8 cellular contexts compared by ENCODE assay signal in the genomic region with DNA sequence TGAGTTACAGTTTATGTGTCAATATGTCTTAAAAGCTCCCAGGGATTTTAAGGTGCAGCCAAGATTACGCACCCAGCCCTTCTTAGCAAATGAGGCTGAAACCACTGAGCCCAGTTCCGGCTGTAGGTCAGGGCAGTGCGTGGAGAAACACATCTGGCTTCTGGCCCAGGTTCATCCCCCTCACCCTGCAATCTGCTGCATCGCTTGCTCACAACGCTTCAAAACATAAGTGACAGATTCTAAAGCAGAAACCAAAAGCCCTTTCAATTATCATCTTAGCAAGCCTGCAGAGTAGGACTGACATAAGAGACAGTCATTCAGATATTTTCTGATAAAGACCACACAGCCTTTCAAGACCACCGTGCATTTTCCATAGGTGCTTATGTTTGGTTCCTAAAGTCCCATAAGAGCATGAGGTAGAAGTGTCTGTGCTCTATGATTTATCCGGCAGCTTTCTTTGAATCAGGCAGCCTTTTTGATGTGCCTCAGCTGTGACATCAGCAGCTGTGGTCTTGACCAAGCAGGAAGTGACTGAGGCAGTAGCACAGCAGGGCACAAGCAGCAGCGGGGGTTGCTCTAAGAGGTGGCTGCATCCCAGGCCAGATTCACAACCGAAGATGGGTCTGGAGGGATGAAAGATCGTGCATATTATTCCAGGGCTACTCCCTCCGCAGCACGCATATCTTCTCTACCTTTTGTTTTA.
DNase-seq lines count a peak whose midpoint lies in the region; ATAC-seq and TF ChIP-seq lines count a peak whose summit lies in the region.

No MANE protein-coding gene starts in this region.

- no peak for TF ChIP-seq CTCF in GM13976 (IDR thresholded peaks at IDR 0.05; ENCODE audit: borderline replicate concordance, control extremely low read depth, extremely low read depth, insufficient read depth, missing control alignments)

- no peaks in the 10 kb centered on the region for H3K9me3 ChIP-seq in esophagus (ENCODE audit: control insufficient read depth in 2 of 2, insufficient read depth in 1 of 2, low read depth in 1 of 2, low read length in 1 of 2)

- peak overlapping the region; percentile 40 to 67 for H3K27ac ChIP-seq in esophagus (ENCODE audit: low read depth in 2 of 2, low read length in 1 of 2)

- WGBS in esophagus, 2 donors = 50 to 60% methylated on average over 12 of the region's 12 CpGs

- DNase-seq in GM13976 (ENCODE audit: low spot score) (peak; percentile 46), KG1 (lab: John Stamatoyannopoulos, UW) (peak; percentile 24), hippocampal formation (lab: John Stamatoyannopoulos, UW) (no peak), NCI-H1092 (lab: John Stamatoyannopoulos, UW) (no peak)
- peak; percentile 53 for DNase-seq in activated CD4-positive, alpha-beta T cell treated with anti-CD3 and anti-CD28 coated beads, Interleukin-2, amount 50 U/mL, for 1 hour
- DNase-seq in stimulated activated CD4-positive, alpha-beta T cell treated with anti-CD3 and anti-CD28 coated beads, Interleukin-2, amount 100 ng/mL, for 4 hours (ENCODE audit: low read depth) = peak; percentile 52

- ATAC-seq in GM21576 (IDR thresholded peaks at IDR 0.05; ENCODE audit: unreplicated experiment) = peak; percentile 61

- H3K27me3 ChIP-seq in esophagus (ENCODE audit: control insufficient read depth in 1 of 2, insufficient read depth in 2 of 2, low read length in 2 of 2) = no peaks in the 10 kb centered on the region

- in situ Hi-C loops in GM13976 (cut with MboI; ENCODE audit: low sequenced_read_pairs, unreplicated experiment) = no loop called here

- H3K4me1 ChIP-seq in esophagus (ENCODE audit: control insufficient read depth in 2 of 2, insufficient read depth in 2 of 2, low read length in 1 of 2) = no peaks in the 10 kb centered on the region

- no peak overlapping the region for H3K4me3 ChIP-seq in esophagus (ENCODE audit: low read depth in 1 of 2, low read length in 2 of 2)

- H3K36me3 ChIP-seq in esophagus (ENCODE audit: control insufficient read depth in 2 of 2, insufficient read depth in 2 of 2, low read length in 1 of 2) = no peaks in the 10 kb centered on the region

Comparison
In these comparisons a context has a peak if more than half of its experiments do, and no peak if none do; other contexts are left out.
1. DNase-seq: peak in GM13976 (single experiment), KG1 (single experiment), activated CD4-positive, alpha-beta T cell treated with anti-CD3 and anti-CD28 coated beads, Interleukin-2, amount 50 U/mL, for 1 hour (single experiment) and stimulated activated CD4-positive, alpha-beta T cell treated with anti-CD3 and anti-CD28 coated beads, Interleukin-2, amount 100 ng/mL, for 4 hours (single experiment); none in hippocampal formation (0 of 2) and NCI-H1092 (single experiment).